In the genomic region with DNA sequence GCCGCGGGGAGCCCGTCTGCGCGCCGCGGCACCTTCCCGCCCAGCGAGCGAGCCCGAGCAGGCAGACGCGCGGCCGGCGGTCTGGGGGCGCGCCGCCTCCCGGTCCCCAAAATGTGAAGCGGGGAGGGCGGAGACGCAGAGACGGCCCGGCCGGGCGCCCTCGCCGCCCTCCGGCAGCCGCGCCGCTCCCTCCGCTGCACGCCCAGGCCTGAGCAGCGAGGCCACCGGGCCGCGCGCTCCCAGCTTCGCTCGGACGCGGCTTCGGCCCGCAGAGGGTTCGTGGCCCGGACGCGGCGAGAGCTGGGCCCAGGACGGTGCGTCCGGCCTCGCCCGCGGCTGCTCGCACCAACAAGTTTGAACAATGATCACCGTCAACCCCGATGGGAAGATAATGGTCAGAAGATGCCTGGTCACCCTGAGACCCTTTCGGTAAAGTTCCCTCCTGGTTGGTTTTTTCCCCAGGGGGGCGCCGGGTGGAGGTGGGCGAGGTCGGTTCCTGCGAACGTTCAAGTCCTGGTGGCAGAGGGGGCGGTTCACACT, we compare ENCODE assay signal across 8 cellular contexts. TPM values are rescaled to one million over a fixed set of nuclear protein-coding genes. Genes with fewer than 3 reads are reported as not detected.
A peak's percentile ranks its signal among the peaks of the same experiment; 100 is the strongest.
DNase-seq lines count a peak whose midpoint lies in the region; ATAC-seq and TF ChIP-seq lines count a peak whose summit lies in the region.

No MANE protein-coding gene starts in this region.

- CTCF ChIA-PET in HEK293T (lab: Yijun Ruan, JAX) = interaction anchor here (0.6 to 2.2 kb wide), 9 partner anchors 12 to 391 kb away, joined by 3 to 20 read pairs (median 4); no protein-coding TSS in a partner anchor

- WGBS in mesodermal cell (ENCODE audit: insufficient coverage in 2 of 2), 2 experiments = 1% methylated on average over 51 to 58 of the region's 68 CpGs

- DNase-seq in AG09309 (ENCODE audit: low read depth) (no peak), HEK293T (ENCODE audit: extremely low spot score) (peak; percentile 56), dedifferentiated amniotic fluid mesenchymal stem cell (ENCODE audit: extremely low spot score) (no peak)

- peak overlapping the region; percentile 38 for H3K27ac ChIP-seq in angular gyrus (ENCODE audit: low read depth, low read length)
- H3K27ac ChIP-seq in mesodermal cell (ENCODE audit: low read depth, low read length, severe bottlenecking) = no peak overlapping the region

- TF ChIP-seq CTCF in AG09309 (IDR thresholded peaks at IDR 0.05; ENCODE audit: control insufficient read depth, insufficient read depth, low read depth, low read length, missing control alignments) = no peak

- peaks cover 7% of the 10 kb centered on the region for H3K36me3 ChIP-seq in mesodermal cell (ENCODE audit: control insufficient read depth, insufficient read depth, low read length)

- H3K9me3 ChIP-seq in mesodermal cell (ENCODE audit: control insufficient read depth, low read length) = no peaks in the 10 kb centered on the region

- ATAC-seq in HG02642 (IDR thresholded peaks at IDR 0.05; ENCODE audit: poor library complexity, unreplicated experiment) = no peak
- ATAC-seq in GM21576 (IDR thresholded peaks at IDR 0.05; ENCODE audit: unreplicated experiment) = no peak
- no peak for ATAC-seq in GM19395 (IDR thresholded peaks at IDR 0.05; ENCODE audit: unreplicated experiment)

- H3K4me3 ChIP-seq in AG09309 (ENCODE audit: control insufficient read depth, low read depth, low read length) (peak overlapping the region; percentile 12), mesodermal cell (ENCODE audit: extremely low read depth, insufficient read depth, low read length, poor library complexity, severe bottlenecking) (peak overlapping the region; percentile 43)

- POLR2A ChIA-PET in HEK293T (lab: Yijun Ruan, JAX) = interaction anchor here (1.0 to 1.4 kb wide), 3 partner anchors 66 to 187 kb away, joined by 3 to 8 read pairs (median 4); a partner anchor contains a TSS

- peaks cover 32% of the 10 kb centered on the region for H3K4me1 ChIP-seq in mesodermal cell (ENCODE audit: control insufficient read depth, insufficient read depth, low read length, poor library complexity, severe bottlenecking)

TF ChIP-seq in HEK293T, 16 proteins besides CTCF, POLR2A, EP300 and RAD21:
- TF ChIP-seq ARNT (IDR thresholded peaks at IDR 0.05) (no peak), FOXA1 (IDR thresholded peaks at IDR 0.05) (no peak), SUZ12 (IDR thresholded peaks at IDR 0.05) (no peak), ZNF384 (IDR thresholded peaks at IDR 0.05) (no peak), TARDBP (IDR thresholded peaks at IDR 0.05) (no peak)
- TF ChIP-seq, protein P1, sequence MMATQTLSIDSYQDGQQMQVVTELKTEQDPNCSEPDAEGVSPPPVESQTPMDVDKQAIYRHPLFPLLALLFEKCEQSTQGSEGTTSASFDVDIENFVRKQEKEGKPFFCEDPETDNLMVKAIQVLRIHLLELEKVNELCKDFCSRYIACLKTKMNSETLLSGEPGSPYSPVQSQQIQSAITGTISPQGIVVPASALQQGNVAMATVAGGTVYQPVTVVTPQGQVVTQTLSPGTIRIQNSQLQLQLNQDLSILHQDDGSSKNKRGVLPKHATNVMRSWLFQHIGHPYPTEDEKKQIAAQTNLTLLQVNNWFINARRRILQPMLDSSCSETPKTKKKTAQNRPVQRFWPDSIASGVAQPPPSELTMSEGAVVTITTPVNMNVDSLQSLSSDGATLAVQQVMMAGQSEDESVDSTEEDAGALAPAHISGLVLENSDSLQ (IDR thresholded peaks at IDR 0.05) = no peak
TF ChIP-seq in HEK293T: peak in this region for 0.

RNA-seq across cellular contexts. Expression of a gene that starts 0.5 kb away (rescaled TPM):
- polyA plus RNA-seq in mesodermal cell (2013, experiment 1 of 2) = 4.1 TPM
- polyA plus RNA-seq in mesodermal cell (2013, experiment 2 of 2) = 5.3 TPM
